Comparison of ENCODE assay signal across 15 cellular contexts in genomic region chr4:53886090-53886489, GRCh38.
"Had no signal": no experiment of that assay in that cellular context is flagged by ENCODE, and none has a peak within 500 bp of the region (broad histone marks: within the 10 kb centered on the region; RNA-seq: fewer than 3 reads in every experiment).

No MANE protein-coding gene starts in this region.

- H3K4me3 ChIP-seq: colonic mucosa, heart right ventricle had no signal

- H3K9me3 ChIP-seq: colonic mucosa, neutrophil had no signal

- H3K27me3 ChIP-seq: colonic mucosa, neutrophil had no signal

- H3K4me1 ChIP-seq: colonic mucosa had no signal

- DNase-seq: activated CD4-positive, alpha-beta memory T cell treated with anti-CD3 and anti-CD28 coated beads, Interleukin-2, amount 10 ng/mL, durations not matched to agents 7 days and 5 days; activated CD4-positive, alpha-beta T cell treated with anti-CD3 and anti-CD28 coated beads for 36 hours; activated T-cell treated with anti-CD3 and anti-CD28 coated beads, Interleukin-2, amount 50 U/mL, for 72 hours; caudate nucleus; colonic mucosa; foreskin melanocyte; islet precursor cell; naive B cell; stimulated activated CD4-positive, alpha-beta T cell treated with anti-CD3 and anti-CD28 coated beads, Interleukin-2, amount 100 ng/mL, for 48 hours; stimulated activated naive CD8-positive, alpha-beta T cell treated with anti-CD3 and anti-CD28 coated beads, Interleukin-15, Interleukin-2, amounts not matched to agents 100 U/mL and 50 U/mL, for 24 hours; T-cell; T1000 had no signal

- ATAC-seq: activated CD4-positive, alpha-beta T cell treated with anti-CD3 and anti-CD28 coated beads for 36 hours; activated T-cell treated with anti-CD3 and anti-CD28 coated beads, Interleukin-2, amount 50 U/mL, for 72 hours; left lobe of liver; stimulated activated naive CD8-positive, alpha-beta T cell treated with anti-CD3 and anti-CD28 coated beads, Interleukin-15, Interleukin-2, amounts not matched to agents 100 U/mL and 50 U/mL, for 24 hours; T-cell had no signal

- H3K36me3 ChIP-seq: colonic mucosa, heart right ventricle, neutrophil had no signal

- H3K27ac ChIP-seq: colonic mucosa, neutrophil had no signal
